Comparison of ENCODE assay signal across 8 cellular contexts in genomic region chr20:34705008-34705382, GRCh38. TPM values are rescaled to one million over a fixed set of nuclear protein-coding genes. Genes with fewer than 3 reads are reported as not detected.
DNase-seq lines count a peak whose midpoint lies in the region; ATAC-seq, FAIRE-seq and TF ChIP-seq lines count a peak whose summit lies in the region.

No MANE protein-coding gene starts in this region.

- ATAC-seq in WTC11 (no peak), right cardiac atrium (no peak), HG02885 (IDR thresholded peaks at IDR 0.05; ENCODE audit: poor library complexity, unreplicated experiment) (no peak)
- no peak for ATAC-seq in stimulated activated effector memory CD8-positive, alpha-beta T cell treated with anti-CD3 and anti-CD28 coated beads, Interleukin-12 subunit alpha, Interleukin-12 subunit beta, amount 100 ng/mL, for 72 hours

- CTCF ChIA-PET in WTC11 (lab: Charles Lee) = interaction anchor here (1.1 to 7.0 kb wide), 9 partner anchors 65 to 392 kb away, joined by 3 to 50 read pairs (median 7); partner anchors contain the start of gene MAP1LC3A

- H3K36me3 Mint-ChIP-seq in HFFc6 (ENCODE audit: low read depth) (no peaks in the 10 kb centered on the region), WTC11 (no peaks in the 10 kb centered on the region)
- H3K36me3 Mint-ChIP-seq in stimulated activated effector memory CD8-positive, alpha-beta T cell treated with anti-CD3 and anti-CD28 coated beads, Interleukin-12 subunit alpha, Interleukin-12 subunit beta, amount 100 ng/mL, for 72 hours = peaks cover 23% of the 10 kb centered on the region

- DNase-seq in HFFc6 (no peak), WTC11 (ENCODE audit: low spot score) (no peak), right cardiac atrium (no peak), DMS153 treated with DMSO at 0.1 percent for 48 hours (lab: John Stamatoyannopoulos, UW; ENCODE audit: unreplicated experiment) (no peak), NCI-H128 (lab: John Stamatoyannopoulos, UW; ENCODE audit: unreplicated experiment) (no peak), frontal cortex (ENCODE audit: low spot score in 2 of 2) (no peak)
- DNase-seq in stimulated activated effector memory CD8-positive, alpha-beta T cell treated with anti-CD3 and anti-CD28 coated beads, Interleukin-12 subunit alpha, Interleukin-12 subunit beta, amount 100 ng/mL, for 72 hours (ENCODE audit: low spot score in 2 of 2) = no peak

- 23% methylated on average over 5 of the region's 5 CpGs for WGBS in right cardiac atrium

- no peaks in the 10 kb centered on the region for H3K27me3 ChIP-seq in right cardiac atrium (ENCODE audit: control insufficient read depth, insufficient read depth)

- H3K9me3 Mint-ChIP-seq in HFFc6 = no peaks in the 10 kb centered on the region
- H3K9me3 Mint-ChIP-seq in WTC11 = no peaks in the 10 kb centered on the region
- no peaks in the 10 kb centered on the region for H3K9me3 Mint-ChIP-seq in stimulated activated effector memory CD8-positive, alpha-beta T cell treated with anti-CD3 and anti-CD28 coated beads, Interleukin-12 subunit alpha, Interleukin-12 subunit beta, amount 100 ng/mL, for 72 hours

- FAIRE-seq in frontal cortex (lab: Jason Lieb, UNC) = no peak

- H3K9me3 ChIP-seq in right cardiac atrium (ENCODE audit: control insufficient read depth, low read length) = no peaks in the 10 kb centered on the region

- POLR2A ChIA-PET in WTC11 (lab: Charles Lee) = interaction anchor here (1.4 kb wide), 1 partner anchor 146 kb away, joined by 4 read pairs; the partner anchor contains the start of gene MAP1LC3A

- H3K4me1 Mint-ChIP-seq in HFFc6 (ENCODE audit: low read depth) (peaks cover 45% of the 10 kb centered on the region), WTC11 (peaks cover 17% of the 10 kb centered on the region)
- H3K4me1 Mint-ChIP-seq in stimulated activated effector memory CD8-positive, alpha-beta T cell treated with anti-CD3 and anti-CD28 coated beads, Interleukin-12 subunit alpha, Interleukin-12 subunit beta, amount 100 ng/mL, for 72 hours = peaks cover 43% of the 10 kb centered on the region

- H3K27ac Mint-ChIP-seq in HFFc6 (peak overlapping the region; percentile 94), WTC11 (peak overlapping the region; percentile 87)
- H3K27ac Mint-ChIP-seq in stimulated activated effector memory CD8-positive, alpha-beta T cell treated with anti-CD3 and anti-CD28 coated beads, Interleukin-12 subunit alpha, Interleukin-12 subunit beta, amount 100 ng/mL, for 72 hours = peak overlapping the region; percentile 96

- TF ChIP-seq CTCF in HFFc6 (IDR thresholded peaks at IDR 0.05) (no peak), WTC11 (IDR thresholded peaks at IDR 0.05) (no peak)

- H3K4me3 ChIP-seq in right cardiac atrium (ENCODE audit: low read length) = peak overlapping the region; percentile 76

- H3K4me3 Mint-ChIP-seq in HFFc6 (peak overlapping the region; percentile 96), WTC11 (peak overlapping the region; percentile 83)
- peak overlapping the region; percentile 95 for H3K4me3 Mint-ChIP-seq in stimulated activated effector memory CD8-positive, alpha-beta T cell treated with anti-CD3 and anti-CD28 coated beads, Interleukin-12 subunit alpha, Interleukin-12 subunit beta, amount 100 ng/mL, for 72 hours

- H3K4me1 ChIP-seq in right cardiac atrium (ENCODE audit: control insufficient read depth, insufficient read depth, low read length) = peaks cover 3% of the 10 kb centered on the region

- H3K27ac ChIP-seq in right cardiac atrium (ENCODE audit: low read length) = peak overlapping the region; percentile 97

- peaks cover 11% of the 10 kb centered on the region for H3K27me3 Mint-ChIP-seq in HFFc6 (ENCODE audit: insufficient read depth)
- H3K27me3 Mint-ChIP-seq in WTC11 (ENCODE audit: low read depth) = peaks cover 50% of the 10 kb centered on the region

- intact Hi-C loops in right cardiac atrium (cut with DNase I) = loop anchor here in 3 of 4 donors (5.0 to 10.0 kb wide), 3 partner anchors 120 to 168 kb away; no protein-coding TSS in a partner anchor

TF ChIP-seq in WTC11, 78 proteins besides CTCF, POLR2A, EP300 and RAD21:
- TF ChIP-seq JAZF1 (CRISPR knock-in tag; IDR thresholded peaks at IDR 0.05) = no peak
- TF ChIP-seq IRF1 (CRISPR knock-in tag; IDR thresholded peaks at IDR 0.05) = no peak
- TF ChIP-seq ZBTB21 (CRISPR knock-in tag; IDR thresholded peaks at IDR 0.05; ENCODE audit: borderline replicate concordance) = no peak
- TF ChIP-seq MLX (CRISPR knock-in tag; IDR thresholded peaks at IDR 0.05) = no peak
- TF ChIP-seq ZNF138 (CRISPR knock-in tag; conservative IDR thresholded peaks at IDR 0.05) = no peak
- no peak for TF ChIP-seq ZMAT4 (CRISPR knock-in tag; IDR thresholded peaks at IDR 0.05)
- TF ChIP-seq HMGA2 (CRISPR knock-in tag; IDR thresholded peaks at IDR 0.05) = no peak
- no peak for TF ChIP-seq SP1 (CRISPR knock-in tag; conservative IDR thresholded peaks at IDR 0.05)
- TF ChIP-seq ATF2 (CRISPR knock-in tag; IDR thresholded peaks at IDR 0.05; ENCODE audit: borderline replicate concordance, low read depth) = no peak
- TF ChIP-seq ETV6 (CRISPR knock-in tag; IDR thresholded peaks at IDR 0.05) = no peak
- TF ChIP-seq KAT7 (CRISPR knock-in tag; IDR thresholded peaks at IDR 0.05; ENCODE audit: borderline replicate concordance) = no peak

RNA-seq across cellular contexts. Expression of gene TP53INP2, which starts 0.9 kb away (rescaled TPM):
- total RNA-seq in HFFc6 (2021; fragmentation: NEBNext Ultra II Directional; extraction: Animal tissue kit (Norgen Biotek cat#: 25700)) = 10 to 100 TPM; 14.2 to 23.8 (median 21.3) TPM
- total RNA-seq in WTC11 (2021) (3.8 to 4.3 TPM (median 4.1 TPM) in 3 replicates), right cardiac atrium (100 to 1,000 TPM in 2 of 4 donors, 10 to 100 TPM in 2; 72.7 to 133 (median 113) TPM), frontal cortex (3.7 TPM)
- polyA plus RNA-seq in right cardiac atrium = 72.0 TPM

RNA-seq across cellular contexts. Expression of gene PIGU, which starts 28.1 kb away (rescaled TPM):
- 10 to 100 TPM; 22.5 to 28.9 (median 24.9) TPM for total RNA-seq in HFFc6 (2021; fragmentation: NEBNext Ultra II Directional; extraction: Animal tissue kit (Norgen Biotek cat#: 25700))
- total RNA-seq in WTC11 (2021) (24.8 to 31.7 TPM (median 28.7 TPM) in 3 replicates), right cardiac atrium (10 to 100 TPM; 11.6 to 14.4 (median 13.6) TPM), frontal cortex (13.9 TPM)
- polyA plus RNA-seq in right cardiac atrium = 18.9 TPM
